10 cellular contexts compared by ENCODE assay signal in genomic region chr17:77836557-77837041, GRCh38.
DNase-seq lines count a peak whose midpoint lies in the region; ATAC-seq and TF ChIP-seq lines count a peak whose summit lies in the region.
"Had no signal": no experiment of that assay in that cellular context is flagged by ENCODE, and none has a peak within 500 bp of the region (broad histone marks: within the 10 kb centered on the region; RNA-seq: fewer than 3 reads in every experiment).

No MANE protein-coding gene starts in this region.

- H3K9me3 ChIP-seq in endodermal cell (ENCODE audit: control insufficient read depth, low read length), result no peaks in the 10 kb centered on the region

- no peak overlapping the region for H3K27ac ChIP-seq in endodermal cell (ENCODE audit: low read depth, low read length)

- peaks cover 5% of the 10 kb centered on the region for H3K36me3 Mint-ChIP-seq in activated CD8-positive, alpha-beta memory T cell treated with anti-CD3 and anti-CD28 coated beads, Interleukin-2, amount 10 ng/mL, durations not matched to agents 7 days and 5 days
- no peaks in the 10 kb centered on the region for H3K36me3 Mint-ChIP-seq in T-helper 2 cell treated with Interferon-gamma antibody and Interleukin-4, amounts not matched to agents 5 μg/mL and 100 μg/mL, for 36 hours (ENCODE audit: low read depth)
- no peaks in the 10 kb centered on the region for H3K36me3 Mint-ChIP-seq in endodermal cell (ENCODE audit: low read depth)

- no peaks in the 10 kb centered on the region for H3K27me3 ChIP-seq in endodermal cell (ENCODE audit: control insufficient read depth, insufficient read depth, low read length, poor library complexity, severe bottlenecking)

- H3K4me3 Mint-ChIP-seq in activated CD8-positive, alpha-beta memory T cell treated with anti-CD3 and anti-CD28 coated beads, Interleukin-2, amount 10 ng/mL, durations not matched to agents 7 days and 5 days, result no peak overlapping the region
- no peak overlapping the region for H3K4me3 Mint-ChIP-seq in T-helper 2 cell treated with Interferon-gamma antibody and Interleukin-4, amounts not matched to agents 5 μg/mL and 100 μg/mL, for 36 hours
- H3K4me3 Mint-ChIP-seq in endodermal cell, result no peak overlapping the region
- H3K4me3 Mint-ChIP-seq: nephron had no signal

- no peak for TF ChIP-seq CTCF in endodermal cell (conservative IDR thresholded peaks at IDR 0.05)

- no peak overlapping the region for H3K4me3 ChIP-seq in endodermal cell (ENCODE audit: low read length)

- H3K9ac ChIP-seq in endodermal cell (ENCODE audit: extremely low read depth, low read length, poor library complexity, severe bottlenecking), result no peak overlapping the region

- CTCF ChIA-PET in activated CD8-positive, alpha-beta memory T cell treated with anti-CD3 and anti-CD28 coated beads, Interleukin-2, amount 10 ng/mL, durations not matched to agents 7 days and 5 days (lab: Charles Lee), result no interaction called here

- no peaks in the 10 kb centered on the region for H3K9me3 Mint-ChIP-seq in activated CD8-positive, alpha-beta memory T cell treated with anti-CD3 and anti-CD28 coated beads, Interleukin-2, amount 10 ng/mL, durations not matched to agents 7 days and 5 days (ENCODE audit: low read depth)
- H3K9me3 Mint-ChIP-seq in T-helper 2 cell treated with Interferon-gamma antibody and Interleukin-4, amounts not matched to agents 5 μg/mL and 100 μg/mL, for 36 hours, result no peaks in the 10 kb centered on the region
- no peaks in the 10 kb centered on the region for H3K9me3 Mint-ChIP-seq in endodermal cell
- H3K9me3 Mint-ChIP-seq: nephron had no signal

- 88 to 94% methylated on average over 2 to 3 of the region's 3 CpGs for WGBS in endodermal cell (ENCODE audit: insufficient coverage in 1 of 2, insufficient read length in 1 of 2), 2 experiments

- ATAC-seq in activated CD8-positive, alpha-beta memory T cell treated with anti-CD3 and anti-CD28 coated beads, Interleukin-2, amount 10 ng/mL, durations not matched to agents 7 days and 5 days, result peak; percentile 46
- peak; percentile 83 for ATAC-seq in esophagus mucosa
- no peak for ATAC-seq in HG03378 (IDR thresholded peaks at IDR 0.05; ENCODE audit: unreplicated experiment)

- H3K36me3 ChIP-seq in endodermal cell (ENCODE audit: control insufficient read depth, insufficient read depth, low read length), result no peaks in the 10 kb centered on the region

- peak overlapping the region; percentile 37 for H3K27ac Mint-ChIP-seq in activated CD8-positive, alpha-beta memory T cell treated with anti-CD3 and anti-CD28 coated beads, Interleukin-2, amount 10 ng/mL, durations not matched to agents 7 days and 5 days
- peak overlapping the region; percentile 26 for H3K27ac Mint-ChIP-seq in T-helper 2 cell treated with Interferon-gamma antibody and Interleukin-4, amounts not matched to agents 5 μg/mL and 100 μg/mL, for 36 hours
- no peak overlapping the region for H3K27ac Mint-ChIP-seq in endodermal cell
- H3K27ac Mint-ChIP-seq: nephron had no signal

- H3K27me3 Mint-ChIP-seq in activated CD8-positive, alpha-beta memory T cell treated with anti-CD3 and anti-CD28 coated beads, Interleukin-2, amount 10 ng/mL, durations not matched to agents 7 days and 5 days, result peaks cover 33% of the 10 kb centered on the region
- peaks cover 8% of the 10 kb centered on the region for H3K27me3 Mint-ChIP-seq in T-helper 2 cell treated with Interferon-gamma antibody and Interleukin-4, amounts not matched to agents 5 μg/mL and 100 μg/mL, for 36 hours (ENCODE audit: low read depth)
- H3K27me3 Mint-ChIP-seq in endodermal cell (ENCODE audit: insufficient read depth), result peaks cover 2% of the 10 kb centered on the region

- DNase-seq in activated CD8-positive, alpha-beta memory T cell treated with anti-CD3 and anti-CD28 coated beads, Interleukin-2, amount 10 ng/mL, durations not matched to agents 7 days and 5 days, result peak; percentile 51
- DNase-seq in activated CD8-positive, alpha-beta memory T cell treated with anti-CD3 and anti-CD28 coated beads, Interleukin-2, amount 50 U/mL, for 4 hours, result no peak
- peak; percentile 57 for DNase-seq in T-helper 2 cell treated with Interferon-gamma antibody and Interleukin-4, amounts not matched to agents 5 μg/mL and 100 μg/mL, for 36 hours (ENCODE audit: low spot score)
- DNase-seq in stimulated activated CD4-positive, alpha-beta T cell treated with anti-CD3 and anti-CD28 coated beads, Interleukin-1b, Interleukin-23, amount 100 ng/mL, for 48 hours, result peak; percentile 69
- no peak for DNase-seq in epidermal melanocyte (ENCODE audit: insufficient read length, low spot score)
- DNase-seq in endodermal cell, result no peak
- DNase-seq: glutamatergic neuron had no signal

- peaks cover 9% of the 10 kb centered on the region for H3K4me1 ChIP-seq in endodermal cell (ENCODE audit: control insufficient read depth, insufficient read depth, low read length)

- H3K4me1 Mint-ChIP-seq in activated CD8-positive, alpha-beta memory T cell treated with anti-CD3 and anti-CD28 coated beads, Interleukin-2, amount 10 ng/mL, durations not matched to agents 7 days and 5 days, result peaks cover 26% of the 10 kb centered on the region
- peaks cover 28% of the 10 kb centered on the region for H3K4me1 Mint-ChIP-seq in T-helper 2 cell treated with Interferon-gamma antibody and Interleukin-4, amounts not matched to agents 5 μg/mL and 100 μg/mL, for 36 hours (ENCODE audit: low read depth)
- peaks cover 30% of the 10 kb centered on the region for H3K4me1 Mint-ChIP-seq in endodermal cell

Comparison
In these comparisons a context has a peak if more than half of its experiments do, and no peak if none do; other contexts are left out.
1. DNase-seq: peak in activated CD8-positive, alpha-beta memory T cell treated with anti-CD3 and anti-CD28 coated beads, Interleukin-2, amount 10 ng/mL, durations not matched to agents 7 days and 5 days (single experiment), T-helper 2 cell treated with Interferon-gamma antibody and Interleukin-4, amounts not matched to agents 5 μg/mL and 100 μg/mL, for 36 hours (single experiment) and stimulated activated CD4-positive, alpha-beta T cell treated with anti-CD3 and anti-CD28 coated beads, Interleukin-1b, Interleukin-23, amount 100 ng/mL, for 48 hours (single experiment); none in activated CD8-positive, alpha-beta memory T cell treated with anti-CD3 and anti-CD28 coated beads, Interleukin-2, amount 50 U/mL, for 4 hours (single experiment), epidermal melanocyte (single experiment) and endodermal cell (single experiment).